In the genomic region with DNA sequence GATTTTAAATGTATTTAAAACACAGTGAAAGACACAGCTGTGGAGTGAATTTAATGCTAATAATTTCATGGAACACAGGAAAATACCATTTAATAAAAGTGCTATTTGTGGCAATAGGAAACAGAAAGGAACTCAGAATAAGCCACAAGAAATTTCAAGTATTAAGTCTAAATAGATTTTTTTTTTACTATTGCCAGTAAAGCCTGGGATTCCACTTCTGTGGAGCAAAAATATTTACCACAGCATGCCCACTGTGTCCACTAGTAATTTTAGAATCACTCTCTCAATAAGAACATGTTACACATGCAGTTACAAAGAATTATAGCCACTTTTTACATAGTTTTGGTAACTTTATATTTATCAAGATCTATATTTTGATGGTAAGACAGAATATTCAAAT, we compare ENCODE assay signal across 9 cellular contexts.
"Had no signal": no experiment of that assay in that cellular context is flagged by ENCODE, and none has a peak within 500 bp of the region (broad histone marks: within the 10 kb centered on the region; RNA-seq: fewer than 3 reads in every experiment).

No MANE protein-coding gene starts in this region.

- H3K27me3 Mint-ChIP-seq: IgD-negative memory B cell had no signal

- H3K4me3 Mint-ChIP-seq: HFFc6, IgD-negative memory B cell had no signal

- H3K9me3 ChIP-seq: HAP-1 had no signal

- ATAC-seq: HCT116 had no signal

- H3K4me1 ChIP-seq: HAP-1 had no signal

- H3K27ac ChIP-seq: HL-60 had no signal

- H3K4me3 ChIP-seq: HAP-1 had no signal

- H3K9me3 Mint-ChIP-seq: HFFc6, IgD-negative memory B cell had no signal

- H3K27ac Mint-ChIP-seq: HFFc6, IgD-negative memory B cell had no signal

- DNase-seq: GOT3, H7, HFFc6, KBM-7 had no signal

- FAIRE-seq: HepG2 had no signal

- H3K36me3 ChIP-seq: HAP-1 had no signal
